In the genomic region with DNA sequence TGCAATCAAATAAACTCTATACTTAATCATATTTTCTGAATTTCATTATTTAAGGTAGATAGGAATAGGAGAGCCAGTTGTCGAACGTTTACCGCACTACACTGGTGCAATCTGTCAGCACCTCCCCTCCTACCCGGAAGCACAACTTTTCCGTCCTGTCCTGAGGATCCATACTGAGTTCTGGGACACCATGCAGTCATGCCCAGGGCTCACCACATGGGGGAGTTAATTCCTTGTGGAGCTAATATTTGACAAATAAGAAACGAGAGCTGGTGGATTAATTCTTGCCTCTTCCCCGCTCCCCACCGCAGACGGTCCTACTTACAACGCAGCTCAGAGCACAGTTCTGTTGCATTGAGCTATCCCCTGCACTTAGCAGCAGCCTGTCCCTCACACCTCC, we compare ENCODE assay signal across 10 cellular contexts.
A peak's percentile ranks its signal among the peaks of the same experiment; 100 is the strongest.
DNase-seq lines count a peak whose midpoint lies in the region; ATAC-seq and TF ChIP-seq lines count a peak whose summit lies in the region.
"Had no signal": no experiment of that assay in that cellular context is flagged by ENCODE, and none has a peak within 500 bp of the region (broad histone marks: within the 10 kb centered on the region; RNA-seq: fewer than 3 reads in every experiment).

No MANE protein-coding gene starts in this region.

- no peak overlapping the region for H3K4me3 ChIP-seq in AG04450 (ENCODE audit: low read depth, low read length)
- H3K4me3 ChIP-seq in HAP-1: no peak overlapping the region
- H3K4me3 ChIP-seq in tibial nerve: no peak overlapping the region
- H3K4me3 ChIP-seq in lower leg skin (ENCODE audit: low read depth, poor library complexity, severe bottlenecking): no peak overlapping the region

- intact Hi-C loops in lower leg skin (cut with DNase I; ENCODE audit: low total_unique reads): loop anchor here (10.0 kb wide), 2 partner anchors 155 to 225 kb away; no protein-coding TSS in a partner anchor
- intact Hi-C loops in activated CD8-positive, alpha-beta T cell treated with anti-CD3 and anti-CD28 coated beads for 36 hours (cut with micrococcal nuclease): no loop called here

- no peaks in the 10 kb centered on the region for H3K9me3 ChIP-seq in AG04450 (ENCODE audit: control insufficient read depth, insufficient read depth, low read length)
- H3K9me3 ChIP-seq in HAP-1: no peaks in the 10 kb centered on the region
- H3K9me3 ChIP-seq in tibial nerve: no peaks in the 10 kb centered on the region

- H3K36me3 ChIP-seq in HAP-1 (replicated peaks): no peaks in the 10 kb centered on the region
- H3K36me3 ChIP-seq in tibial nerve: no peaks in the 10 kb centered on the region

- in situ Hi-C loops in HAP-1 (cut with MboI; ENCODE audit: low sequenced_read_pairs): loop anchor here (5.0 kb wide), 1 partner anchor 153 kb away; no protein-coding TSS in a partner anchor

- no peaks in the 10 kb centered on the region for H3K9me3 Mint-ChIP-seq in activated CD8-positive, alpha-beta T cell treated with anti-CD3 and anti-CD28 coated beads for 36 hours
- H3K9me3 Mint-ChIP-seq: central memory CD8-positive, alpha-beta T cell had no signal

- DNase-seq in AG04450 (ENCODE audit: low read depth, low spot score): no peak
- peak; percentile 36 to 70 for DNase-seq in HAP-1 (ENCODE audit: low spot score in 2 of 2)
- DNase-seq in islet precursor cell: peak; percentile 66
- DNase-seq in tibial nerve (ENCODE audit: low spot score in 2 of 2): no peak
- no peak for DNase-seq in lower leg skin (ENCODE audit: low spot score in 2 of 2)
- DNase-seq in stimulated activated CD4-positive, alpha-beta T cell treated with anti-CD3 and anti-CD28 coated beads, Interleukin-2, amount 100 ng/mL, for 48 hours: no peak
- DNase-seq in activated CD8-positive, alpha-beta T cell treated with anti-CD3 and anti-CD28 coated beads for 36 hours: no peak
- DNase-seq: T1000 had no signal

- TF ChIP-seq POLR2A in tibial nerve (IDR thresholded peaks at IDR 0.05) (no peak), lower leg skin (IDR thresholded peaks at IDR 0.05) (no peak)

- H3K27ac ChIP-seq in AG04450 (ENCODE audit: low read depth, low read length): no peak overlapping the region
- no peak overlapping the region for H3K27ac ChIP-seq in tibial nerve

- no peaks in the 10 kb centered on the region for H3K36me3 Mint-ChIP-seq in activated CD8-positive, alpha-beta T cell treated with anti-CD3 and anti-CD28 coated beads for 36 hours (ENCODE audit: low read depth)

- WGBS in tibial nerve, 2 donors: 64 to 67% methylated on average over 10 of the region's 10 CpGs
- 66 to 68% methylated on average over 10 of the region's 10 CpGs for whole genome bisulfite sequencing in lower leg skin, 2 donors

- no peaks in the 10 kb centered on the region for H3K27me3 ChIP-seq in AG04450 (ENCODE audit: control insufficient read depth, insufficient read depth, low read length)
- H3K27me3 ChIP-seq in HAP-1 (ENCODE audit: low read depth): no peaks in the 10 kb centered on the region
- H3K27me3 ChIP-seq in tibial nerve: no peaks in the 10 kb centered on the region

- no peak overlapping the region for H3K4me3 Mint-ChIP-seq in activated CD8-positive, alpha-beta T cell treated with anti-CD3 and anti-CD28 coated beads for 36 hours
- H3K4me3 Mint-ChIP-seq: central memory CD8-positive, alpha-beta T cell had no signal

- TF ChIP-seq CTCF in AG04450 (IDR thresholded peaks at IDR 0.05; ENCODE audit: low read depth, low read length): peak; percentile 29
- TF ChIP-seq CTCF in tibial nerve (IDR thresholded peaks at IDR 0.05): no peak
- TF ChIP-seq CTCF in lower leg skin (IDR thresholded peaks at IDR 0.05): no peak
- no peak for TF ChIP-seq CTCF in activated CD8-positive, alpha-beta T cell treated with anti-CD3 and anti-CD28 coated beads for 36 hours (IDR thresholded peaks at IDR 0.05)

- H3K27ac Mint-ChIP-seq in activated CD8-positive, alpha-beta T cell treated with anti-CD3 and anti-CD28 coated beads for 36 hours: no peak overlapping the region

- ATAC-seq in SK-N-SH treated with all-trans-retinoic acid at 6 μM for 48 hours: peak; percentile 87
- ATAC-seq in activated CD8-positive, alpha-beta T cell treated with anti-CD3 and anti-CD28 coated beads for 36 hours: no peak

- CTCF ChIA-PET in AG04450 (lab: Charles Lee): interaction anchor here (1.5 kb wide), 1 partner anchor 416 kb away, joined by 4 read pairs; no protein-coding TSS in a partner anchor
- CTCF ChIA-PET in activated CD8-positive, alpha-beta T cell treated with anti-CD3 and anti-CD28 coated beads for 36 hours (lab: Charles Lee): interaction anchor here (1.7 kb wide), 1 partner anchor 18 kb away, joined by 7 read pairs; no protein-coding TSS in a partner anchor

- POLR2A ChIA-PET in AG04450 (lab: Yijun Ruan, JAX): no interaction called here
- POLR2A ChIA-PET in activated CD8-positive, alpha-beta T cell treated with anti-CD3 and anti-CD28 coated beads for 36 hours (lab: Charles Lee): no interaction called here

- H3K4me1 ChIP-seq in HAP-1 (peaks cover 3% of the 10 kb centered on the region; the same call in 1 of the 2 replicates), tibial nerve (peaks cover 0 to 5% (median 0%) of the 10 kb centered on the region in 4 donors)

- TF ChIP-seq EP300 in tibial nerve (IDR thresholded peaks at IDR 0.05): no peak

- peaks cover 2% of the 10 kb centered on the region for H3K4me1 Mint-ChIP-seq in activated CD8-positive, alpha-beta T cell treated with anti-CD3 and anti-CD28 coated beads for 36 hours (ENCODE audit: low read depth)
- H3K4me1 Mint-ChIP-seq: central memory CD8-positive, alpha-beta T cell had no signal

- H3K27me3 Mint-ChIP-seq in activated CD8-positive, alpha-beta T cell treated with anti-CD3 and anti-CD28 coated beads for 36 hours: peaks cover 9% of the 10 kb centered on the region

TF ChIP-seq in SK-N-SH treated with all-trans-retinoic acid at 6 μM for 48 hours, 23 proteins besides CTCF, POLR2A, EP300 and RAD21:
- no peak for TF ChIP-seq TSHZ2 (CRISPR knock-in tag; IDR thresholded peaks at IDR 0.05)
- no peak for TF ChIP-seq ESRRG (CRISPR knock-in tag; IDR thresholded peaks at IDR 0.05)
- TF ChIP-seq GLIS3 (CRISPR knock-in tag; IDR thresholded peaks at IDR 0.05): no peak
- TF ChIP-seq ZNF565 (CRISPR knock-in tag; conservative IDR thresholded peaks at IDR 0.05; ENCODE audit: low read depth): no peak
- TF ChIP-seq ZC3H10 (CRISPR knock-in tag; IDR thresholded peaks at IDR 0.05): no peak
- no peak for TF ChIP-seq OSR1 (CRISPR knock-in tag; IDR thresholded peaks at IDR 0.05)

Comparison
In these comparisons a context has a peak if more than half of its experiments do, and no peak if none do; other contexts are left out.
1. DNase-seq: peak in HAP-1 (2 of 2) and islet precursor cell (single experiment); none in AG04450 (single experiment), tibial nerve (0 of 2), lower leg skin (0 of 2), stimulated activated CD4-positive, alpha-beta T cell treated with anti-CD3 and anti-CD28 coated beads, Interleukin-2, amount 100 ng/mL, for 48 hours (0 of 2) and activated CD8-positive, alpha-beta T cell treated with anti-CD3 and anti-CD28 coated beads for 36 hours (single experiment).